ENCODE assay signal across 8 cellular contexts in genomic region chr1:145926706-145927072, GRCh38. TPM values are rescaled to one million over a fixed set of nuclear protein-coding genes. Genes with fewer than 3 reads are reported as not detected.
DNase-seq lines count a peak whose midpoint lies in the region; ATAC-seq, FAIRE-seq and TF ChIP-seq lines count a peak whose summit lies in the region.

No MANE protein-coding gene starts in this region.

- ATAC-seq in SK-N-SH treated with all-trans-retinoic acid at 6 μM for 48 hours (peak; percentile 6), sciatic nerve (peak; percentile 5), GM18858 (IDR thresholded peaks at IDR 0.05; ENCODE audit: unreplicated experiment) (no peak)

- peak overlapping the region; percentile 99 for H3K9ac ChIP-seq in endothelial cell of umbilical vein (replicated peaks; ENCODE audit: extremely low read depth, insufficient read depth, low read length)

- BruUV-seq in endothelial cell of umbilical vein (replicated peaks; lab: Mats Ljungman, UMichigan): no TSS peak

- peaks cover 8% of the 10 kb centered on the region for H3K4me1 ChIP-seq in endothelial cell of umbilical vein (ENCODE audit: control insufficient read depth, extremely low read depth, insufficient read depth, low read length)

- peaks cover 13% of the 10 kb centered on the region for H3K79me2 ChIP-seq in endothelial cell of umbilical vein (ENCODE audit: control insufficient read depth, insufficient read depth, low read length)

- no peaks in the 10 kb centered on the region for H3K9me3 ChIP-seq in endothelial cell of umbilical vein (replicated peaks; ENCODE audit: control insufficient read depth, insufficient read depth, low read length)

- no peak for FAIRE-seq in endothelial cell of umbilical vein (lab: Jason Lieb, UNC)
- FAIRE-seq in GM19239 (lab: Jason Lieb, UNC): no peak

- H3K36me3 ChIP-seq in endothelial cell of umbilical vein (ENCODE audit: control insufficient read depth in 2 of 2, extremely low read depth in 1 of 2, insufficient read depth in 2 of 2, low read length in 2 of 2): peaks cover 3 to 6% of the 10 kb centered on the region in 2 experiments

- dilution Hi-C loops in endothelial cell of umbilical vein (cut with MboI; ENCODE audit: extremely low pct_ligation_motif_present, low sequenced_read_pairs): no loop called here

- POLR2A ChIA-PET in endothelial cell of umbilical vein (lab: Charles Lee): interaction anchor here (1.0 to 1.7 kb wide), 9 partner anchors 8 to 102 kb away, joined by 3 to 11 read pairs (median 3); partner anchors contain the start of genes ANKRD34A, LIX1L, PEX11B and PIAS3

- peak overlapping the region; percentile 95 for H3K4me2 ChIP-seq in endothelial cell of umbilical vein (ENCODE audit: insufficient read depth, low read length)

- peak overlapping the region; percentile 94 for H3K27ac ChIP-seq in endothelial cell of umbilical vein (ENCODE audit: insufficient read depth, low read depth, low read length)

- peak overlapping the region; percentile 60 for H2AFZ ChIP-seq in endothelial cell of umbilical vein (ENCODE audit: low read depth, low read length)

- TF ChIP-seq CTCF in endothelial cell of umbilical vein (IDR thresholded peaks at IDR 0.05; ENCODE audit: extremely low read depth in 1 of 2, insufficient read depth in 1 of 2, low read depth in 1 of 2, low read length in 2 of 2): no peak

- no peaks in the 10 kb centered on the region for H3K27me3 ChIP-seq in endothelial cell of umbilical vein (ENCODE audit: control insufficient read depth in 2 of 2, insufficient read depth in 2 of 2, low read length in 2 of 2)

- H3K4me3 ChIP-seq in endothelial cell of umbilical vein (replicated peaks in 1 of 3; ENCODE audit: insufficient read depth in 1 of 3, low read depth in 1 of 3, low read length in 3 of 3): peak overlapping the region; percentile 80 to 89 (median 80)

- no peaks in the 10 kb centered on the region for H4K20me1 ChIP-seq in endothelial cell of umbilical vein (replicated peaks; ENCODE audit: control insufficient read depth, extremely low read depth, insufficient read depth, low read length)

- intact Hi-C loops in endothelial cell of umbilical vein (cut with micrococcal nuclease) (loop anchor here (1.0 to 5.0 kb wide), 3 partner anchors 31 to 38 kb away; partner anchors contain the start of genes ANKRD34A and POLR3GL), sciatic nerve (cut with DNase I) (no loop called here)

- H3K9me1 ChIP-seq in endothelial cell of umbilical vein (replicated peaks; ENCODE audit: control insufficient read depth, extremely low read depth, insufficient read depth, low read length): no peaks in the 10 kb centered on the region

- TF ChIP-seq POLR2A in endothelial cell of umbilical vein (IDR thresholded peaks at IDR 0.05; ENCODE audit: low read depth, low read length): no peak

- CTCF ChIA-PET in endothelial cell of umbilical vein (lab: Charles Lee): interaction anchor here (1.1 to 2.2 kb wide), 14 partner anchors 8 to 81 kb away, joined by 3 to 23 read pairs (median 6); partner anchors contain the start of genes ANKRD34A, LIX1L, NUDT17 and PEX11B

- DNase-seq in DMS 273 (lab: John Stamatoyannopoulos, UW; ENCODE audit: unreplicated experiment) (peak; percentile 47), DMS 273 treated with DMSO at 0.1 percent for 48 hours (lab: John Stamatoyannopoulos, UW) (no peak), endothelial cell of umbilical vein (ENCODE audit: low read depth, low spot score) (peak; percentile 7), sciatic nerve (ENCODE audit: low spot score) (no peak), GM19239 (ENCODE audit: insufficient read length, low spot score) (no peak), DMS153 (lab: John Stamatoyannopoulos, UW) (no peak)

TF ChIP-seq in SK-N-SH treated with all-trans-retinoic acid at 6 μM for 48 hours, 23 proteins besides CTCF, POLR2A, EP300 and RAD21 (continues in another document):
- no peak for TF ChIP-seq POU6F1 (CRISPR knock-in tag; IDR thresholded peaks at IDR 0.05; ENCODE audit: borderline replicate concordance, low read depth)
- no peak for TF ChIP-seq ZNF8 (CRISPR knock-in tag; IDR thresholded peaks at IDR 0.05)

TF ChIP-seq in endothelial cell of umbilical vein, 7 proteins besides CTCF, POLR2A, EP300 and RAD21:
- TF ChIP-seq GATA2 (IDR thresholded peaks at IDR 0.05; ENCODE audit: insufficient read depth, insufficient read length, low read depth, low read length) (no peak), MYC (IDR thresholded peaks at IDR 0.05; ENCODE audit: low read depth, low read length) (no peak), POLR2AphosphoS5 (IDR thresholded peaks at IDR 0.05; ENCODE audit: insufficient read depth, low read depth, low read length) (no peak), MAX (IDR thresholded peaks at IDR 0.05; ENCODE audit: insufficient read depth, insufficient read length) (no peak), FOS (IDR thresholded peaks at IDR 0.05; ENCODE audit: borderline replicate concordance, insufficient read depth, low read length) (no peak), EZH2 (IDR thresholded peaks at IDR 0.05; ENCODE audit: borderline replicate concordance, low read depth, low read length, severe bottlenecking) (no peak), JUN (IDR thresholded peaks at IDR 0.05; ENCODE audit: borderline replicate concordance, insufficient read depth, insufficient read length, low read depth) (no peak)
TF ChIP-seq in endothelial cell of umbilical vein: peak in this region for 0.

RNA-seq across cellular contexts. Expression of gene RBM8A, which starts 0.6 kb away (rescaled TPM):
- total RNA-seq in endothelial cell of umbilical vein: 194 and 200 TPM in 2 replicates
- polyA plus RNA-seq in endothelial cell of umbilical vein: 101 and 192 TPM in 2 replicates
- polyA plus RNA-seq in endothelial cell of umbilical vein (2011; cell fraction: cytosol; rRNA removed): 216 and 336 TPM in 2 replicates
- polyA plus RNA-seq in endothelial cell of umbilical vein (2011; cell fraction: nucleus; rRNA removed): 97.5 and 169 TPM in 2 replicates
- 204 and 291 TPM in 2 replicates for polyA plus RNA-seq in endothelial cell of umbilical vein (2012)
- polyA minus RNA-seq in endothelial cell of umbilical vein: 54.6 and 71.6 TPM in 2 replicates
- 52.4 TPM for polyA minus RNA-seq in endothelial cell of umbilical vein (2011; cell fraction: cytosol; rRNA and poly(A)+ RNA removed)
- polyA minus RNA-seq in endothelial cell of umbilical vein (2011; cell fraction: nucleus; rRNA and poly(A)+ RNA removed): 25.6 and 33.6 TPM in 2 replicates
- 93.8 TPM for total RNA-seq in sciatic nerve

RNA-seq across cellular contexts. Expression of gene PEX11B, which starts 8.2 kb away (rescaled TPM):
- total RNA-seq in endothelial cell of umbilical vein (29.0 and 30.5 TPM in 2 replicates), sciatic nerve (20.7 TPM)
- 39.7 and 42.5 TPM in 2 replicates for polyA plus RNA-seq in endothelial cell of umbilical vein
- 32.6 and 33.1 TPM in 2 replicates for polyA plus RNA-seq in endothelial cell of umbilical vein (2011; cell fraction: cytosol; rRNA removed)
- polyA plus RNA-seq in endothelial cell of umbilical vein (2011; cell fraction: nucleus; rRNA removed): 27.8 and 28.7 TPM in 2 replicates
- polyA plus RNA-seq in endothelial cell of umbilical vein (2012): 29.5 and 36.6 TPM in 2 replicates
- 48.9 and 62.3 TPM in 2 replicates for polyA minus RNA-seq in endothelial cell of umbilical vein
- 11.0 TPM for polyA minus RNA-seq in endothelial cell of umbilical vein (2011; cell fraction: cytosol; rRNA and poly(A)+ RNA removed)
- 12.6 and 18.4 TPM in 2 replicates for polyA minus RNA-seq in endothelial cell of umbilical vein (2011; cell fraction: nucleus; rRNA and poly(A)+ RNA removed)

RNA-seq across cellular contexts. Expression of gene ITGA10, which starts 16.8 kb away (rescaled TPM):
- total RNA-seq in endothelial cell of umbilical vein: 39.8 and 58.6 TPM in 2 replicates
- 16.9 and 20.6 TPM in 2 replicates for polyA plus RNA-seq in endothelial cell of umbilical vein
- polyA plus RNA-seq in endothelial cell of umbilical vein (2011; cell fraction: cytosol; rRNA removed): 7.7 and 12.9 TPM in 2 replicates
- 117 and 135 TPM in 2 replicates for polyA plus RNA-seq in endothelial cell of umbilical vein (2011; cell fraction: nucleus; rRNA removed)
- 10.1 and 11.1 TPM in 2 replicates for polyA plus RNA-seq in endothelial cell of umbilical vein (2012)
- polyA minus RNA-seq in endothelial cell of umbilical vein: 32.6 and 44.7 TPM in 2 replicates
- polyA minus RNA-seq in endothelial cell of umbilical vein (2011; cell fraction: cytosol; rRNA and poly(A)+ RNA removed): not detected
- polyA minus RNA-seq in endothelial cell of umbilical vein (2011; cell fraction: nucleus; rRNA and poly(A)+ RNA removed): 23.9 and 25.9 TPM in 2 replicates
- total RNA-seq in sciatic nerve: 9.6 TPM

RNA-seq across cellular contexts. Expression of gene LIX1L, which starts 31.1 kb away (rescaled TPM):
- total RNA-seq in endothelial cell of umbilical vein (54.9 and 55.6 TPM in 2 replicates), sciatic nerve (57.6 TPM)
- polyA plus RNA-seq in endothelial cell of umbilical vein: 48.4 and 56.4 TPM in 2 replicates
- 50.1 and 53.0 TPM in 2 replicates for polyA plus RNA-seq in endothelial cell of umbilical vein (2011; cell fraction: cytosol; rRNA removed)
- 19.2 and 23.4 TPM in 2 replicates for polyA plus RNA-seq in endothelial cell of umbilical vein (2011; cell fraction: nucleus; rRNA removed)
- polyA plus RNA-seq in endothelial cell of umbilical vein (2012): 17.1 and 20.3 TPM in 2 replicates
- 47.6 and 49.9 TPM in 2 replicates for polyA minus RNA-seq in endothelial cell of umbilical vein
- 21.5 TPM for polyA minus RNA-seq in endothelial cell of umbilical vein (2011; cell fraction: cytosol; rRNA and poly(A)+ RNA removed)
- polyA minus RNA-seq in endothelial cell of umbilical vein (2011; cell fraction: nucleus; rRNA and poly(A)+ RNA removed): 10.5 and 13.3 TPM in 2 replicates

RNA-seq across cellular contexts. Expression of gene ANKRD34A, which starts 37.7 kb away (rescaled TPM):
- 0.24 and 0.60 TPM in 2 replicates for total RNA-seq in endothelial cell of umbilical vein
- 0.41 and 0.43 TPM in 2 replicates for polyA plus RNA-seq in endothelial cell of umbilical vein
- 0.21 and 0.30 TPM in 2 replicates for polyA plus RNA-seq in endothelial cell of umbilical vein (2011; cell fraction: cytosol; rRNA removed)
- polyA plus RNA-seq in endothelial cell of umbilical vein (2011; cell fraction: nucleus; rRNA removed): 0.84 and 1.1 TPM in 2 replicates
- 0.28 and 0.38 TPM in 2 replicates for polyA plus RNA-seq in endothelial cell of umbilical vein (2012)
- 0.06 and 0.07 TPM in 2 replicates for polyA minus RNA-seq in endothelial cell of umbilical vein
- 0.61 TPM for polyA minus RNA-seq in endothelial cell of umbilical vein (2011; cell fraction: cytosol; rRNA and poly(A)+ RNA removed)
- 0.29 and 0.58 TPM in 2 replicates for polyA minus RNA-seq in endothelial cell of umbilical vein (2011; cell fraction: nucleus; rRNA and poly(A)+ RNA removed)
- total RNA-seq in sciatic nerve: 1.2 TPM

Comparison
In these comparisons a context has a peak if more than half of its experiments do, and no peak if none do; other contexts are left out.
1. DNase-seq: peak in DMS 273 (single experiment) and endothelial cell of umbilical vein (single experiment); none in DMS 273 treated with DMSO at 0.1 percent for 48 hours (single experiment), sciatic nerve (single experiment), GM19239 (single experiment) and DMS153 (single experiment).